In genomic region chr1:16776248-16776647, GRCh38 we compare ENCODE assay signal across 6 cellular contexts. TPM values are rescaled to one million over a fixed set of nuclear protein-coding genes. Genes with fewer than 3 reads are reported as not detected.
"Had no signal": no experiment of that assay in that cellular context is flagged by ENCODE, and none has a peak within 500 bp of the region (broad histone marks: within the 10 kb centered on the region; RNA-seq: fewer than 3 reads in every experiment).

No MANE protein-coding gene starts in this region.

RNA-seq across cellular contexts. Expression of gene RNU1-4, which starts 35.9 kb away (rescaled TPM):
- total RNA-seq: fibroblast of villous mesenchyme, myocyte had no signal
- polyA plus RNA-seq: esophagus, fibroblast of lung, foreskin keratinocyte, heart left ventricle had no signal
